1 cellular context compared by ENCODE assay signal in genomic region chr12:74539765-74540526, GRCh38.
TF ChIP-seq lines count a peak whose summit lies in the region.

No MANE protein-coding gene starts in this region.

TF ChIP-seq in HEK293T, 16 proteins besides CTCF, POLR2A, EP300 and RAD21 (continued from another document):
- TF ChIP-seq BHLHE40 (IDR thresholded peaks at IDR 0.05; ENCODE audit: borderline replicate concordance) (no peak), HDGF (IDR thresholded peaks at IDR 0.05; ENCODE audit: borderline replicate concordance) (no peak)
TF ChIP-seq in HEK293T: peak in this region for 0.
